ENCODE assay signal across 33 cellular contexts in genomic region chr12:52575256-52575655, GRCh38. TPM values are rescaled to one million over a fixed set of nuclear protein-coding genes. Genes with fewer than 3 reads are reported as not detected.
"Had no signal": no experiment of that assay in that cellular context is flagged by ENCODE, and none has a peak within 500 bp of the region (broad histone marks: within the 10 kb centered on the region; RNA-seq: fewer than 3 reads in every experiment).

No MANE protein-coding gene starts in this region.

- H3K4me2 ChIP-seq: SK-N-SH had no signal

- DNase-seq: activated CD4-positive, alpha-beta T cell treated with anti-CD3 and anti-CD28 coated beads, Interleukin-2, amount 10 ng/mL, durations not matched to agents 24 days and 14 days; activated CD4-positive, alpha-beta T cell treated with anti-CD3 and anti-CD28 coated beads, Interleukin-2, amount 50 U/mL, for 4 hours; activated CD8-positive, alpha-beta T cell treated with anti-CD3 and anti-CD28 coated beads for 36 hours; activated naive CD8-positive, alpha-beta T cell treated with anti-CD3 and anti-CD28 coated beads, Interleukin-2, amount 50 U/mL, for 24 hours; activated T-cell treated with anti-CD3 and anti-CD28 coated beads, Interleukin-2, amount 50 U/mL, for 24 hours; anterior cingulate cortex; caudate nucleus; NCI-H1092 treated with DMSO at 0.1 percent for 48 hours; NCI-H1417; NCI-H146; NCI-H187 treated with DMSO at 0.1 percent for 48 hours; NCI-H2081 treated with DMSO at 0.1 percent for 48 hours; NCI-H226; NCI-H446 treated with DMSO at 0.1 percent for 48 hours; NCI-H524; NCI-H69; PC-3; Peyer's patch; RPMI8226; SHP77 treated with DMSO at 0.1 percent for 48 hours; SK-N-SH had no signal

- H3K9me3 Mint-ChIP-seq: activated CD4-positive, alpha-beta T cell treated with anti-CD3 and anti-CD28 coated beads, Interleukin-2, amount 10 ng/mL, durations not matched to agents 24 days and 14 days; activated CD8-positive, alpha-beta T cell treated with anti-CD3 and anti-CD28 coated beads for 36 hours; activated naive CD4-positive, alpha-beta T cell treated with anti-CD3 and anti-CD28 coated beads, Interleukin-2, amount 50 U/mL, for 24 hours; activated naive CD8-positive, alpha-beta T cell treated with anti-CD3 and anti-CD28 coated beads, Interleukin-2, amount 50 U/mL, for 24 hours; activated T-cell treated with anti-CD3 and anti-CD28 coated beads, Interleukin-2, amount 50 U/mL, for 24 hours; activated T-helper 2 cell treated with anti-CD3 and anti-CD28 coated beads, Interferon-gamma antibody, Interleukin-2, Interleukin-4, amounts not matched to agents 10 μg/mL and 5 μg/mL and 100 μg/mL, durations not matched to agents 14 hours and 24 hours and 36 hours; brain; T-helper 1 cell treated with Interleukin-12 subunit alpha and Interleukin-12 subunit beta and Interleukin-4 antibody, amounts not matched to agents 30 μg/mL and 1 μg/mL, for 36 hours; T-helper 2 cell treated with Interferon-gamma antibody and Interleukin-4, amounts not matched to agents 5 μg/mL and 100 μg/mL, for 36 hours had no signal

- H3K27ac ChIP-seq: Peyer's patch, SJSA1 had no signal

- ATAC-seq: activated CD8-positive, alpha-beta T cell treated with anti-CD3 and anti-CD28 coated beads for 36 hours; activated naive CD8-positive, alpha-beta T cell treated with anti-CD3 and anti-CD28 coated beads, Interleukin-2, amount 50 U/mL, for 24 hours; K562; PC-3 had no signal

- H3K4me1 ChIP-seq: Peyer's patch, SJSA1 had no signal

- H3K27me3 ChIP-seq: Peyer's patch had no signal

- H3K27ac Mint-ChIP-seq: activated CD4-positive, alpha-beta T cell treated with anti-CD3 and anti-CD28 coated beads, Interleukin-2, amount 10 ng/mL, durations not matched to agents 24 days and 14 days; activated CD8-positive, alpha-beta T cell treated with anti-CD3 and anti-CD28 coated beads for 36 hours; activated naive CD8-positive, alpha-beta T cell treated with anti-CD3 and anti-CD28 coated beads, Interleukin-2, amount 50 U/mL, for 24 hours; activated T-cell treated with anti-CD3 and anti-CD28 coated beads, Interleukin-2, amount 50 U/mL, for 24 hours; activated T-helper 2 cell treated with anti-CD3 and anti-CD28 coated beads, Interferon-gamma antibody, Interleukin-2, Interleukin-4, amounts not matched to agents 10 μg/mL and 5 μg/mL and 100 μg/mL, durations not matched to agents 14 hours and 24 hours and 36 hours; brain; T-helper 1 cell treated with Interleukin-12 subunit alpha and Interleukin-12 subunit beta and Interleukin-4 antibody, amounts not matched to agents 30 μg/mL and 1 μg/mL, for 36 hours; T-helper 2 cell treated with Interferon-gamma antibody and Interleukin-4, amounts not matched to agents 5 μg/mL and 100 μg/mL, for 36 hours had no signal

- FAIRE-seq: bronchial epithelial cell, K562, TTC549 had no signal

- H3K4me1 Mint-ChIP-seq: activated CD4-positive, alpha-beta T cell treated with anti-CD3 and anti-CD28 coated beads, Interleukin-2, amount 10 ng/mL, durations not matched to agents 24 days and 14 days; activated naive CD8-positive, alpha-beta T cell treated with anti-CD3 and anti-CD28 coated beads, Interleukin-2, amount 50 U/mL, for 24 hours; brain had no signal

- H3K36me3 ChIP-seq: Peyer's patch, SJSA1 had no signal

- H3K27me3 Mint-ChIP-seq: activated naive CD4-positive, alpha-beta T cell treated with anti-CD3 and anti-CD28 coated beads, Interleukin-2, amount 50 U/mL, for 24 hours had no signal

- H3K9ac ChIP-seq: SK-N-SH had no signal

- H3K4me3 ChIP-seq: K562, Peyer's patch, SJSA1 had no signal

- H3K9me3 ChIP-seq: Peyer's patch, SJSA1, SK-N-SH had no signal

- H3K4me3 Mint-ChIP-seq: activated CD4-positive, alpha-beta T cell treated with anti-CD3 and anti-CD28 coated beads, Interleukin-2, amount 10 ng/mL, durations not matched to agents 24 days and 14 days; activated CD8-positive, alpha-beta T cell treated with anti-CD3 and anti-CD28 coated beads for 36 hours; activated naive CD4-positive, alpha-beta T cell treated with anti-CD3 and anti-CD28 coated beads, Interleukin-2, amount 50 U/mL, for 24 hours; activated naive CD8-positive, alpha-beta T cell treated with anti-CD3 and anti-CD28 coated beads, Interleukin-2, amount 50 U/mL, for 24 hours; activated T-cell treated with anti-CD3 and anti-CD28 coated beads, Interleukin-2, amount 50 U/mL, for 24 hours; brain; T-helper 1 cell treated with Interleukin-12 subunit alpha and Interleukin-12 subunit beta and Interleukin-4 antibody, amounts not matched to agents 30 μg/mL and 1 μg/mL, for 36 hours; T-helper 2 cell treated with Interferon-gamma antibody and Interleukin-4, amounts not matched to agents 5 μg/mL and 100 μg/mL, for 36 hours had no signal

- H3K36me3 Mint-ChIP-seq: activated naive CD4-positive, alpha-beta T cell treated with anti-CD3 and anti-CD28 coated beads, Interleukin-2, amount 50 U/mL, for 24 hours; brain had no signal

RNA-seq across cellular contexts. Expression of gene KRT74, which starts 1.6 kb away (rescaled TPM):
- total RNA-seq: activated CD4-positive, alpha-beta T cell treated with anti-CD3 and anti-CD28 coated beads, Interleukin-2, amount 10 ng/mL, durations not matched to agents 24 days and 14 days; activated CD8-positive, alpha-beta memory T cell treated with anti-CD3 and anti-CD28 coated beads for 36 hours; activated CD8-positive, alpha-beta T cell treated with anti-CD3 and anti-CD28 coated beads for 36 hours; activated T-helper 2 cell treated with anti-CD3 and anti-CD28 coated beads, Interferon-gamma antibody, Interleukin-2, Interleukin-4, amounts not matched to agents 10 μg/mL and 5 μg/mL and 100 μg/mL, durations not matched to agents 14 hours and 24 hours and 36 hours; bronchial epithelial cell; cerebellum; K562; M059J; PC-3; Peyer's patch; SJSA1 had no signal
- polyA plus RNA-seq: K562, SK-N-SH had no signal

RNA-seq across cellular contexts. Expression of gene KRT71, which starts 22.3 kb away (rescaled TPM):
- total RNA-seq: activated CD4-positive, alpha-beta T cell treated with anti-CD3 and anti-CD28 coated beads, Interleukin-2, amount 10 ng/mL, durations not matched to agents 24 days and 14 days; activated CD8-positive, alpha-beta memory T cell treated with anti-CD3 and anti-CD28 coated beads for 36 hours; activated CD8-positive, alpha-beta T cell treated with anti-CD3 and anti-CD28 coated beads for 36 hours; activated T-helper 2 cell treated with anti-CD3 and anti-CD28 coated beads, Interferon-gamma antibody, Interleukin-2, Interleukin-4, amounts not matched to agents 10 μg/mL and 5 μg/mL and 100 μg/mL, durations not matched to agents 14 hours and 24 hours and 36 hours; bronchial epithelial cell; K562; M059J; PC-3; Peyer's patch; SJSA1 had no signal
- polyA plus RNA-seq: K562, SK-N-SH had no signal

RNA-seq across cellular contexts. Expression of gene KRT72, which starts 26.0 kb away (rescaled TPM):
- total RNA-seq: activated CD8-positive, alpha-beta memory T cell treated with anti-CD3 and anti-CD28 coated beads for 36 hours; activated T-helper 2 cell treated with anti-CD3 and anti-CD28 coated beads, Interferon-gamma antibody, Interleukin-2, Interleukin-4, amounts not matched to agents 10 μg/mL and 5 μg/mL and 100 μg/mL, durations not matched to agents 14 hours and 24 hours and 36 hours; bronchial epithelial cell; cerebellum; K562; M059J; PC-3; SJSA1 had no signal
- polyA plus RNA-seq: K562, SK-N-SH had no signal

RNA-seq across cellular contexts. Expression of gene KRT73, which starts 43.1 kb away (rescaled TPM):
- total RNA-seq: activated CD4-positive, alpha-beta T cell treated with anti-CD3 and anti-CD28 coated beads, Interleukin-2, amount 10 ng/mL, durations not matched to agents 24 days and 14 days; activated CD8-positive, alpha-beta memory T cell treated with anti-CD3 and anti-CD28 coated beads for 36 hours; activated T-helper 2 cell treated with anti-CD3 and anti-CD28 coated beads, Interferon-gamma antibody, Interleukin-2, Interleukin-4, amounts not matched to agents 10 μg/mL and 5 μg/mL and 100 μg/mL, durations not matched to agents 14 hours and 24 hours and 36 hours; bronchial epithelial cell; cerebellum; M059J; PC-3; SJSA1 had no signal
- polyA plus RNA-seq: SK-N-SH had no signal

RNA-seq across cellular contexts. Expression of gene KRT5, which starts 55.1 kb away (rescaled TPM):
- total RNA-seq: activated CD4-positive, alpha-beta T cell treated with anti-CD3 and anti-CD28 coated beads, Interleukin-2, amount 10 ng/mL, durations not matched to agents 24 days and 14 days; activated CD8-positive, alpha-beta memory T cell treated with anti-CD3 and anti-CD28 coated beads for 36 hours; activated CD8-positive, alpha-beta T cell treated with anti-CD3 and anti-CD28 coated beads for 36 hours; activated T-helper 2 cell treated with anti-CD3 and anti-CD28 coated beads, Interferon-gamma antibody, Interleukin-2, Interleukin-4, amounts not matched to agents 10 μg/mL and 5 μg/mL and 100 μg/mL, durations not matched to agents 14 hours and 24 hours and 36 hours; K562; M059J; PC-3; SJSA1 had no signal
- polyA plus RNA-seq: SK-N-SH had no signal
